In genomic region chr9:95003694-95004451, GRCh38 we compare ENCODE assay signal across 8 cellular contexts.
DNase-seq lines count a peak whose midpoint lies in the region; ATAC-seq and TF ChIP-seq lines count a peak whose summit lies in the region.

No MANE protein-coding gene starts in this region.

- DNase-seq in NCI-H2196 (lab: John Stamatoyannopoulos, UW; ENCODE audit: unreplicated experiment) (peak; percentile 45), NCI-H2196 treated with DMSO at 0.1 percent for 48 hours (lab: John Stamatoyannopoulos, UW; ENCODE audit: unreplicated experiment) (no peak), RWPE1 (ENCODE audit: low spot score) (peak; percentile 75), coronary artery (ENCODE audit: low spot score) (no peak)

- H3K9ac ChIP-seq in liver (ENCODE audit: low read depth in 1 of 2, low read length in 2 of 2) (peak overlapping the region; percentile 86 to 87), subcutaneous abdominal adipose tissue (ENCODE audit: low read length in 5 of 5) (peak overlapping the region; percentile 73 to 81 (median 81))

- H3K4me1 ChIP-seq in liver (ENCODE audit: control insufficient read depth in 4 of 4, insufficient read depth in 4 of 4, low read length in 3 of 4): peaks cover 6 to 58% (median 23%) of the 10 kb centered on the region in 4 donors
- H3K4me1 ChIP-seq in subcutaneous abdominal adipose tissue (ENCODE audit: control insufficient read depth in 5 of 5, insufficient read depth in 5 of 5, low read length in 5 of 5): peaks cover 0 to 44% (median 33%) of the 10 kb centered on the region in 5 donors

- TF ChIP-seq RAD21 in liver (IDR thresholded peaks at IDR 0.05): no peak

- peak overlapping the region; percentile 96 for H3K4me3 ChIP-seq in coronary artery
- H3K4me3 ChIP-seq in liver (ENCODE audit: low read depth in 1 of 3, low read length in 3 of 3): peak overlapping the region; percentile 45 to 95 (median 74)
- peak overlapping the region in 4 of 5 donors; percentile 75 to 86 (median 80) for H3K4me3 ChIP-seq in subcutaneous abdominal adipose tissue (ENCODE audit: low read depth in 1 of 5, low read length in 5 of 5)

- CTCF ChIA-PET in RWPE1 (lab: Yijun Ruan, JAX): interaction anchor here (0.5 to 2.0 kb wide), 4 partner anchors 13 to 1688 kb away, joined by 4 to 6 read pairs (median 4); no protein-coding TSS in a partner anchor

- POLR2A ChIA-PET in RWPE1 (lab: Yijun Ruan, JAX; ENCODE audit: low non-redundant PET): no interaction called here

- peak overlapping the region; percentile 99 for H3K27ac ChIP-seq in RWPE1
- H3K27ac ChIP-seq in coronary artery: peak overlapping the region; percentile 95 to 100
- peak overlapping the region; percentile 95 to 97 for H3K27ac ChIP-seq in liver (ENCODE audit: low read depth in 1 of 2, low read length in 2 of 2)
- H3K27ac ChIP-seq in subcutaneous abdominal adipose tissue (ENCODE audit: low read depth, low read length): peak overlapping the region; percentile 86

- 7% methylated on average over 22 of the region's 22 CpGs for WGBS in liver

- no peaks in the 10 kb centered on the region for H3K9me3 ChIP-seq in liver (ENCODE audit: control insufficient read depth in 4 of 4, low read length in 3 of 4)
- H3K9me3 ChIP-seq in subcutaneous abdominal adipose tissue (ENCODE audit: control insufficient read depth in 5 of 5, low read length in 5 of 5): no peaks in the 10 kb centered on the region

- H3K36me3 ChIP-seq in liver (ENCODE audit: control insufficient read depth in 4 of 4, insufficient read depth in 3 of 4, low read depth in 1 of 4, low read length in 3 of 4): peaks cover 0 to 2% (median 0%) of the 10 kb centered on the region in 4 donors
- peaks cover 0 to 7% (median 4%) of the 10 kb centered on the region in 5 donors for H3K36me3 ChIP-seq in subcutaneous abdominal adipose tissue (ENCODE audit: control insufficient read depth in 5 of 5, insufficient read depth in 5 of 5, low read length in 5 of 5)

- ATAC-seq in HG02588 (IDR thresholded peaks at IDR 0.05; ENCODE audit: unreplicated experiment) (peak; percentile 25), GM21447 (IDR thresholded peaks at IDR 0.05; ENCODE audit: unreplicated experiment) (no peak)

- H3K27me3 ChIP-seq in liver (ENCODE audit: control insufficient read depth in 4 of 4, insufficient read depth in 4 of 4, low read length in 3 of 4) (no peaks in the 10 kb centered on the region), subcutaneous abdominal adipose tissue (ENCODE audit: control insufficient read depth in 5 of 5, insufficient read depth in 4 of 5, low read length in 5 of 5) (no peaks in the 10 kb centered on the region)

- no peak for TF ChIP-seq CTCF in RWPE1 (conservative IDR thresholded peaks at IDR 0.05; ENCODE audit: low read depth)
- TF ChIP-seq CTCF in coronary artery (IDR thresholded peaks at IDR 0.05): no peak
- no peak for TF ChIP-seq CTCF in liver (IDR thresholded peaks at IDR 0.05; ENCODE audit: low read depth, low read length, missing input control)

TF ChIP-seq in liver, 16 proteins besides CTCF, POLR2A, EP300 and RAD21:
- TF ChIP-seq YY1 (IDR thresholded peaks at IDR 0.05) (peak; percentile 32), JUND (IDR thresholded peaks at IDR 0.05) (no peak), NR2F2 (IDR thresholded peaks at IDR 0.05) (no peak), HNF4G (IDR thresholded peaks at IDR 0.05) (no peak), MAX (IDR thresholded peaks at IDR 0.05) (no peak), TAF1 (conservative IDR thresholded peaks at IDR 0.05) (no peak)
TF ChIP-seq in liver: peak in this region for 1.

Comparison
In these comparisons a context has a peak if more than half of its experiments do, and no peak if none do; other contexts are left out.
1. DNase-seq: peak in NCI-H2196 (single experiment) and RWPE1 (single experiment); none in NCI-H2196 treated with DMSO at 0.1 percent for 48 hours (single experiment) and coronary artery (single experiment).
2. Peak in every context shown above with its lines, with median percentiles within 50 percentile points of each other: H3K27ac ChIP-seq and H3K4me3 ChIP-seq.